Comparison of ENCODE assay signal across 38 cellular contexts in the genomic region with DNA sequence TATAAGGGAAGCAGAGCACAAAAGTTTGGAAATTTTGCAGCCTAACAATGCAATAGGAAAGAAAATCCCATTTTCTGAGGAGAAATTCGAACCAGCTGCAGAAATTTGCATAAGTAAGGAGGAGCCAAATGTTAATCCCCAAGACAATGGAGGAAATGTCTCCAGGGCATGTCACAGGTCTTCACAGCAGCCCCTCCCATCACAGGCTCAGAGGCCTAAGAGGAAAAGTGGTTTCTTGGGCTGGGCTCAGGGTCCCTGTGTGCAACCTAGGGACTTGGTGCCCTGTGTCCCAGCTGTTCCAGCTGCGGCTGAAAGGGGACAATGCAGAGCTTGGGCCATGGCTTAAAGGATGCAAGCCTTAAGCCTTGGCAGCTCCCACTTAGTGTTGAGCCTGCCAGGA.
"Had no signal": no experiment of that assay in that cellular context is flagged by ENCODE, and none has a peak within 500 bp of the region (broad histone marks: within the 10 kb centered on the region; RNA-seq: fewer than 3 reads in every experiment).

No MANE protein-coding gene starts in this region.

- H3K4me1 ChIP-seq: ascending aorta had no signal

- H3K27me3 ChIP-seq: ascending aorta, cardiac muscle cell, MG63 had no signal

- H3K27me3 Mint-ChIP-seq: activated CD8-positive, alpha-beta T cell treated with anti-CD3 and anti-CD28 coated beads for 36 hours; activated naive CD4-positive, alpha-beta T cell treated with anti-CD3 and anti-CD28 coated beads, Interleukin-2, amount 50 U/mL, for 24 hours; activated naive CD8-positive, alpha-beta T cell treated with anti-CD3 and anti-CD28 coated beads, Interleukin-2, amount 10 ng/mL, durations not matched to agents 7 days and 5 days; activated T-helper 17 cell treated with anti-CD3 and anti-CD28 coated beads, Interleukin-2, amount 50 U/mL, for 72 hours; central memory CD8-positive, alpha-beta T cell; T-cell; T-helper 17 cell had no signal

- DNase-seq: activated CD4-positive, alpha-beta T cell treated with anti-CD3 and anti-CD28 coated beads for 1 hour; activated CD4-positive, alpha-beta T cell treated with anti-CD3 and anti-CD28 coated beads for 48 hours; activated CD4-positive, alpha-beta T cell treated with anti-CD3 and anti-CD28 coated beads, Interleukin-2, amount 50 U/mL, for 4 hours; activated CD4-positive, CD25-positive, alpha-beta regulatory T cell; activated CD8-positive, alpha-beta T cell treated with anti-CD3 and anti-CD28 coated beads for 36 hours; activated effector memory CD4-positive, alpha-beta T cell treated with anti-CD3 and anti-CD28 coated beads, Interleukin-2, amount 50 U/mL, for 16 hours; activated naive CD4-positive, alpha-beta T cell; activated naive CD8-positive, alpha-beta T cell treated with anti-CD3 and anti-CD28 coated beads, Interleukin-2, amount 10 ng/mL, durations not matched to agents 7 days and 5 days; activated T-cell treated with anti-CD3 and anti-CD28 coated beads, Interleukin-2, amount 50 U/mL, for 1 hour; activated T-cell treated with anti-CD3 and anti-CD28 coated beads, Interleukin-2, amount 50 U/mL, for 72 hours; amygdala; Kasumi-1; KG1; MG63; NCI-H1048; NCI-H1105 treated with DMSO at 0.1 percent for 48 hours; NCI-H1436; NCI-H1694; NCI-H1930; NCI-H2081 treated with DMSO at 0.1 percent for 48 hours; NCI-H226; NCI-H446 treated with DMSO at 0.1 percent for 48 hours; NCI-H524; NCI-H69; NCI-H82; PC-9; SIG-M5; T-cell; T-helper 17 cell had no signal

- ATAC-seq: activated CD8-positive, alpha-beta T cell treated with anti-CD3 and anti-CD28 coated beads for 36 hours; activated T-cell treated with anti-CD3 and anti-CD28 coated beads, Interleukin-2, amount 50 U/mL, for 72 hours; activated T-helper 17 cell treated with anti-CD3 and anti-CD28 coated beads, Interleukin-2, amount 50 U/mL, for 72 hours; Right ventricle myocardium inferior; SK-N-SH treated with all-trans-retinoic acid at 6 μM for 48 hours; T-cell; T-helper 17 cell had no signal

- H3K9me3 ChIP-seq: ascending aorta, MG63 had no signal

- H3K27ac ChIP-seq: ascending aorta, cardiac muscle cell, PC-9, RWPE1, VCaP had no signal

- H3K4me3 ChIP-seq: ascending aorta, cardiac muscle cell, MG63, PC-9 had no signal

- H3K4me1 Mint-ChIP-seq: activated naive CD4-positive, alpha-beta T cell treated with anti-CD3 and anti-CD28 coated beads, Interleukin-2, amount 50 U/mL, for 24 hours; activated naive CD8-positive, alpha-beta T cell treated with anti-CD3 and anti-CD28 coated beads, Interleukin-2, amount 10 ng/mL, durations not matched to agents 7 days and 5 days; activated T-helper 17 cell treated with anti-CD3 and anti-CD28 coated beads, Interleukin-2, amount 50 U/mL, for 72 hours; central memory CD8-positive, alpha-beta T cell; T-cell; T-helper 17 cell had no signal

- H3K27ac Mint-ChIP-seq: activated CD8-positive, alpha-beta T cell treated with anti-CD3 and anti-CD28 coated beads for 36 hours; activated naive CD4-positive, alpha-beta T cell treated with anti-CD3 and anti-CD28 coated beads, Interleukin-2, amount 50 U/mL, for 24 hours; activated naive CD8-positive, alpha-beta T cell treated with anti-CD3 and anti-CD28 coated beads, Interleukin-2, amount 10 ng/mL, durations not matched to agents 7 days and 5 days; activated T-cell treated with anti-CD3 and anti-CD28 coated beads, Interleukin-2, amount 50 U/mL, for 72 hours; activated T-helper 17 cell treated with anti-CD3 and anti-CD28 coated beads, Interleukin-2, amount 50 U/mL, for 72 hours; T-cell; T-helper 17 cell had no signal

- H3K36me3 ChIP-seq: ascending aorta, cardiac muscle cell, MG63 had no signal

- H3K36me3 Mint-ChIP-seq: activated naive CD4-positive, alpha-beta T cell treated with anti-CD3 and anti-CD28 coated beads, Interleukin-2, amount 50 U/mL, for 24 hours; activated naive CD8-positive, alpha-beta T cell treated with anti-CD3 and anti-CD28 coated beads, Interleukin-2, amount 10 ng/mL, durations not matched to agents 7 days and 5 days; T-cell had no signal

- H3K4me3 Mint-ChIP-seq: activated CD8-positive, alpha-beta T cell treated with anti-CD3 and anti-CD28 coated beads for 36 hours; activated naive CD4-positive, alpha-beta T cell treated with anti-CD3 and anti-CD28 coated beads, Interleukin-2, amount 50 U/mL, for 24 hours; activated naive CD8-positive, alpha-beta T cell treated with anti-CD3 and anti-CD28 coated beads, Interleukin-2, amount 10 ng/mL, durations not matched to agents 7 days and 5 days; activated T-cell treated with anti-CD3 and anti-CD28 coated beads, Interleukin-2, amount 50 U/mL, for 72 hours; activated T-helper 17 cell treated with anti-CD3 and anti-CD28 coated beads, Interleukin-2, amount 50 U/mL, for 72 hours; central memory CD8-positive, alpha-beta T cell; T-cell; T-helper 17 cell had no signal
